ENCODE assay signal across 19 cellular contexts in the genomic region with DNA sequence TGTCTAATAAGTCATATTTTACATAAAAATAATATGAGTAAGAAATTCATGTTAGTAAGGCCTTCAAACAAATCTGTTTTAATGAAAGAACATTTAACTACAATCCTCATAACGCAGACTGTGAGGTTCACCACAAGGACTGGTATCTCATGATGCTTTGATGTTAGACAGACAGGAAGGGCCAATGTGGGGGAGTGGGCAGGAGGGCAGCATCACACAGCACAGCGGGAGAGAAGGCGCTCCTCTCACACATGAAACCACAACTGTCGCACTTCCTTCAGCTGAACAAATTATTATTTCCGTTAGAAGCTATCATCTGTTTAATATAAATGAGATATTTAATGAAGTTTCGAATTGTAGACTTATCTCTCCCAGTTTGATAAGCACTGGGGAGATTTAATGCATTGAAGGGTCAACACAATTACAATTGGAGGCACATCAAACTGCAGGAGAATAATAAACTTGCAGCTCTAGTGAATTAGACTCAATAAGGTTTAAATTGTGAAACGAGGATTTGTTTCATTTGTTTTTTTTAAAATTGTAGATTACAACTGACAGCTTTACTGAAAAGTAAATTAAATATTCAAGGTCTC.
DNase-seq lines count a peak whose midpoint lies in the region; ATAC-seq and TF ChIP-seq lines count a peak whose summit lies in the region.
"Had no signal": no experiment of that assay in that cellular context is flagged by ENCODE, and none has a peak within 500 bp of the region (broad histone marks: within the 10 kb centered on the region; RNA-seq: fewer than 3 reads in every experiment).

No MANE protein-coding gene starts in this region.

- H3K27ac ChIP-seq in HEK293 (ENCODE audit: extremely low read depth, low read depth, low read length) = no peak overlapping the region
- H3K27ac ChIP-seq in upper lobe of right lung = no peak overlapping the region
- H3K27ac ChIP-seq: BLaER1, HL-60, PC-9, RWPE1, SK-N-MC had no signal

- TF ChIP-seq CTCF in HEK293 (tag by site-specific recombination; IDR thresholded peaks at IDR 0.05) (no peak), NB4 (IDR thresholded peaks at IDR 0.05; ENCODE audit: low read depth, low read length) (no peak), upper lobe of right lung (IDR thresholded peaks at IDR 0.05) (no peak)

- H3K4me3 Mint-ChIP-seq in effector memory CD8-positive, alpha-beta T cell = no peak overlapping the region
- no peak overlapping the region for H3K4me3 Mint-ChIP-seq in activated T-helper 2 cell treated with anti-CD3 and anti-CD28 coated beads, Interferon-gamma antibody, Interleukin-2, Interleukin-4, amounts not matched to agents 10 μg/mL and 5 μg/mL and 100 μg/mL, durations not matched to agents 14 hours and 24 hours and 36 hours (ENCODE audit: low read depth)
- H3K4me3 Mint-ChIP-seq: CD4-positive, alpha-beta memory T cell had no signal

- POLR2A ChIA-PET in HEK293 (lab: Yijun Ruan, JAX) = interaction anchor here (0.6 kb wide), 1 partner anchor 22 kb away, joined by 4 read pairs; no protein-coding TSS in a partner anchor

- peak; percentile 51 for ATAC-seq in effector memory CD8-positive, alpha-beta T cell (replicated peaks)
- peak; percentile 30 for ATAC-seq in upper lobe of right lung

- H3K36me3 ChIP-seq in HEK293 (ENCODE audit: control insufficient read depth in 2 of 2, insufficient read depth in 1 of 2, low read length in 2 of 2) (no peaks in the 10 kb centered on the region), upper lobe of right lung (no peaks in the 10 kb centered on the region)

- intact Hi-C loops in upper lobe of right lung (cut with DNase I) = no loop called here
- intact Hi-C loops in activated T-helper 2 cell treated with anti-CD3 and anti-CD28 coated beads, Interferon-gamma antibody, Interleukin-2, Interleukin-4, amounts not matched to agents 10 μg/mL and 5 μg/mL and 100 μg/mL, durations not matched to agents 14 hours and 24 hours and 36 hours (cut with micrococcal nuclease) = no loop called here

- H3K9me3 ChIP-seq in HEK293 (ENCODE audit: control insufficient read depth, insufficient read depth, low read depth, low read length) (no peaks in the 10 kb centered on the region; the same call in 1 of the 2 replicates), upper lobe of right lung (no peaks in the 10 kb centered on the region)

- no peaks in the 10 kb centered on the region for H3K9me3 Mint-ChIP-seq in effector memory CD8-positive, alpha-beta T cell
- no peaks in the 10 kb centered on the region for H3K9me3 Mint-ChIP-seq in activated T-helper 2 cell treated with anti-CD3 and anti-CD28 coated beads, Interferon-gamma antibody, Interleukin-2, Interleukin-4, amounts not matched to agents 10 μg/mL and 5 μg/mL and 100 μg/mL, durations not matched to agents 14 hours and 24 hours and 36 hours

- H3K4me3 ChIP-seq in HEK293 (ENCODE audit: low read depth, low read length) (no peak overlapping the region), NB4 (ENCODE audit: low read depth, low read length) (no peak overlapping the region), upper lobe of right lung (no peak overlapping the region)
- H3K4me3 ChIP-seq: BLaER1, PC-9, SK-N-MC had no signal

- CTCF ChIA-PET in HEK293 (lab: Yijun Ruan, JAX) = interaction anchor here (0.9 kb wide), 1 partner anchor 24 kb away, joined by 4 read pairs; no protein-coding TSS in a partner anchor

- no peaks in the 10 kb centered on the region for H3K36me3 Mint-ChIP-seq in effector memory CD8-positive, alpha-beta T cell (ENCODE audit: insufficient read depth)
- no peaks in the 10 kb centered on the region for H3K36me3 Mint-ChIP-seq in activated T-helper 2 cell treated with anti-CD3 and anti-CD28 coated beads, Interferon-gamma antibody, Interleukin-2, Interleukin-4, amounts not matched to agents 10 μg/mL and 5 μg/mL and 100 μg/mL, durations not matched to agents 14 hours and 24 hours and 36 hours (ENCODE audit: low read depth)
- H3K36me3 Mint-ChIP-seq: CD4-positive, alpha-beta memory T cell had no signal

- TF ChIP-seq POLR2A in NB4 (IDR thresholded peaks at IDR 0.05; ENCODE audit: extremely low read depth, insufficient read length) = no peak

- 0 out of 2 replicates have a peak, but pooled peaks cover 3% of the 10 kb centered on the region for H3K4me1 ChIP-seq in HEK293 (ENCODE audit: control insufficient read depth, insufficient read depth, low read length)
- H3K4me1 ChIP-seq in upper lobe of right lung = no peaks in the 10 kb centered on the region

- H3K27me3 Mint-ChIP-seq in effector memory CD8-positive, alpha-beta T cell = no peaks in the 10 kb centered on the region
- H3K27me3 Mint-ChIP-seq in activated T-helper 2 cell treated with anti-CD3 and anti-CD28 coated beads, Interferon-gamma antibody, Interleukin-2, Interleukin-4, amounts not matched to agents 10 μg/mL and 5 μg/mL and 100 μg/mL, durations not matched to agents 14 hours and 24 hours and 36 hours (ENCODE audit: low read depth) = no peaks in the 10 kb centered on the region
- H3K27me3 Mint-ChIP-seq: CD4-positive, alpha-beta memory T cell had no signal

- H3K27ac Mint-ChIP-seq in effector memory CD8-positive, alpha-beta T cell = no peak overlapping the region
- no peak overlapping the region for H3K27ac Mint-ChIP-seq in activated T-helper 2 cell treated with anti-CD3 and anti-CD28 coated beads, Interferon-gamma antibody, Interleukin-2, Interleukin-4, amounts not matched to agents 10 μg/mL and 5 μg/mL and 100 μg/mL, durations not matched to agents 14 hours and 24 hours and 36 hours
- H3K27ac Mint-ChIP-seq: CD4-positive, alpha-beta memory T cell had no signal

- H3K27me3 ChIP-seq in upper lobe of right lung = no peaks in the 10 kb centered on the region
- H3K27me3 ChIP-seq: BLaER1 had no signal

- DNase-seq in NB4 (ENCODE audit: low read depth) = peak; percentile 37
- no peak for DNase-seq in effector memory CD8-positive, alpha-beta T cell
- DNase-seq in upper lobe of right lung = peak; percentile 29
- no peak for DNase-seq in AG08395 (ENCODE audit: low spot score)
- DNase-seq in stimulated activated CD4-positive, alpha-beta T cell treated with anti-CD3 and anti-CD28 coated beads, Interleukin-2, amount 100 ng/mL, for 24 hours = no peak
- DNase-seq in activated T-helper 2 cell treated with anti-CD3 and anti-CD28 coated beads, Interferon-gamma antibody, Interleukin-2, Interleukin-4, amounts not matched to agents 10 μg/mL and 5 μg/mL and 100 μg/mL, durations not matched to agents 14 hours and 24 hours and 36 hours (ENCODE audit: low spot score) = no peak
- DNase-seq: Calu3; CD4-positive, alpha-beta memory T cell; GDM1; KG1; NCI-H1417; NCI-H187; PC-9; SHP77 treated with DMSO at 0.1 percent for 48 hours had no signal

- no peaks in the 10 kb centered on the region for H3K4me1 Mint-ChIP-seq in effector memory CD8-positive, alpha-beta T cell (ENCODE audit: low read depth in 2 of 2)
- no peaks in the 10 kb centered on the region for H3K4me1 Mint-ChIP-seq in activated T-helper 2 cell treated with anti-CD3 and anti-CD28 coated beads, Interferon-gamma antibody, Interleukin-2, Interleukin-4, amounts not matched to agents 10 μg/mL and 5 μg/mL and 100 μg/mL, durations not matched to agents 14 hours and 24 hours and 36 hours (ENCODE audit: low read depth)
- H3K4me1 Mint-ChIP-seq: CD4-positive, alpha-beta memory T cell had no signal

TF ChIP-seq in HEK293, 187 proteins besides CTCF, POLR2A, EP300 and RAD21:
- no peak for TF ChIP-seq SP7 (tag by site-specific recombination; IDR thresholded peaks at IDR 0.05)
- peak; percentile 90 for TF ChIP-seq ZNF133 (tag by site-specific recombination; IDR thresholded peaks at IDR 0.05)

Comparison
In these comparisons a context has a peak if more than half of its experiments do, and no peak if none do; other contexts are left out.
1. DNase-seq: peak in NB4 (single experiment) and upper lobe of right lung (single experiment); none in effector memory CD8-positive, alpha-beta T cell (0 of 3), AG08395 (single experiment), stimulated activated CD4-positive, alpha-beta T cell treated with anti-CD3 and anti-CD28 coated beads, Interleukin-2, amount 100 ng/mL, for 24 hours (0 of 2) and activated T-helper 2 cell treated with anti-CD3 and anti-CD28 coated beads, Interferon-gamma antibody, Interleukin-2, Interleukin-4, amounts not matched to agents 10 μg/mL and 5 μg/mL and 100 μg/mL, durations not matched to agents 14 hours and 24 hours and 36 hours (single experiment).